Comparison of ENCODE assay signal across 8 cellular contexts in the genomic region with DNA sequence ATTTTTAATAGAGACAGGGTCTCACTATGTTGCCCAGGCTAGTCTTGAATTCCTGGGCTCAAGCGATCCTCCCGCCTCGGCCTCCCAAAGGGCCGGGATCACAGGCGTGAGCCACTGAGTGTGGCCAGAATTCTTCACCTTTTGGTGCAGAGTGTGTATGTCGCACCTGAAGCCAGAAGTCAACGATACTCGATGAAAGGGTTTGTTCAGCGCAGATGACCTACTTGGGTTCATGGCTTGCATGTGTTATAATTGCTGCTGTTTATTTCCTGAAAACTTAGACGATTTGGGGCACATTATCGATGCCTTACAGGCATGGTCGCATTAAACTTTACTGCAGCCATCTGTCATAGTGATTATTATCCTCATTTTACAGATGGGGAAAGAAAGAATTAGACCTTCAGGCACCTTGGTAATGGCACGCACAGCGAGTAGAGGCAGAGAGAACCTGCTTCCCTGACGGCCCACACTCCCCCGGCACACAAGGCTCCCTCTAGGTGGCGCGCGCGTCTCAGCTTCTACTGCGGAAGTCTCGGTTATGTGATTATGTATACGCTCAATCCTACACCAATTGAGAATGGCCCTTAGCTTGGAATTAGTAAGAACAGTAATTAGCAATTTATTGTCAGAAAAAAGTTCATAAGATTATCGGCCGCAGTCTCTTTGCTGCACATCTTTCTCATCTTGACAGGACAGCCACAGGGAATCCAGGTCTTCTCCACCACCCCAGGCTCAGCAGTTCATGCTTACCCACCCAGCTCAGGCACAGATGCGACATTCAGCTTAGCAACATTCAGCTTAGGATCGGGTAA.
A peak's percentile ranks its signal among the peaks of the same experiment; 100 is the strongest.
DNase-seq lines count a peak whose midpoint lies in the region; ATAC-seq, FAIRE-seq and TF ChIP-seq lines count a peak whose summit lies in the region.

No MANE protein-coding gene starts in this region.

- H3K4me3 ChIP-seq in bronchial epithelial cell (ENCODE audit: low read depth, low read length), result no peak overlapping the region

- H3K27me3 ChIP-seq in bronchial epithelial cell (ENCODE audit: control insufficient read depth, insufficient read depth, low read length), result no peaks in the 10 kb centered on the region

- no peak for FAIRE-seq in bronchial epithelial cell (lab: Jason Lieb, UNC)

- TF ChIP-seq CTCF in bronchial epithelial cell (IDR thresholded peaks at IDR 0.05; ENCODE audit: insufficient read depth, low read length, severe bottlenecking), result peak; percentile 87

- no peaks in the 10 kb centered on the region for H3K36me3 ChIP-seq in bronchial epithelial cell (ENCODE audit: control insufficient read depth, insufficient read depth, low read length)

- ATAC-seq in GM19025 (IDR thresholded peaks at IDR 0.05; ENCODE audit: low read depth, unreplicated experiment) (peak; percentile 64), HG03280 (IDR thresholded peaks at IDR 0.05; ENCODE audit: unreplicated experiment) (peak; percentile 92)

- peak; percentile 68 for DNase-seq in AG08396 (ENCODE audit: low spot score)
- DNase-seq in NCI-H345 treated with DMSO at 0.1 percent for 48 hours (lab: John Stamatoyannopoulos, UW; ENCODE audit: unreplicated experiment), result peak; percentile 68
- peak; percentile 67 to 71 (median 70) for DNase-seq in activated CD4-positive, CD25-positive, alpha-beta regulatory T cell (lab: John Stamatoyannopoulos, UW)
- DNase-seq in bronchial epithelial cell (ENCODE audit: low read depth), result peak; percentile 54
- DNase-seq in kidney tubule cell (ENCODE audit: low spot score), result peak; percentile 74
- peak; percentile 49 to 79 for DNase-seq in stimulated activated CD4-positive, alpha-beta T cell treated with anti-CD3 and anti-CD28 coated beads, Interleukin-1b, Interleukin-23, amount 100 ng/mL, for 1 hour (ENCODE audit: low read depth in 2 of 2)
